ENCODE assay signal across 20 cellular contexts in the genomic region with DNA sequence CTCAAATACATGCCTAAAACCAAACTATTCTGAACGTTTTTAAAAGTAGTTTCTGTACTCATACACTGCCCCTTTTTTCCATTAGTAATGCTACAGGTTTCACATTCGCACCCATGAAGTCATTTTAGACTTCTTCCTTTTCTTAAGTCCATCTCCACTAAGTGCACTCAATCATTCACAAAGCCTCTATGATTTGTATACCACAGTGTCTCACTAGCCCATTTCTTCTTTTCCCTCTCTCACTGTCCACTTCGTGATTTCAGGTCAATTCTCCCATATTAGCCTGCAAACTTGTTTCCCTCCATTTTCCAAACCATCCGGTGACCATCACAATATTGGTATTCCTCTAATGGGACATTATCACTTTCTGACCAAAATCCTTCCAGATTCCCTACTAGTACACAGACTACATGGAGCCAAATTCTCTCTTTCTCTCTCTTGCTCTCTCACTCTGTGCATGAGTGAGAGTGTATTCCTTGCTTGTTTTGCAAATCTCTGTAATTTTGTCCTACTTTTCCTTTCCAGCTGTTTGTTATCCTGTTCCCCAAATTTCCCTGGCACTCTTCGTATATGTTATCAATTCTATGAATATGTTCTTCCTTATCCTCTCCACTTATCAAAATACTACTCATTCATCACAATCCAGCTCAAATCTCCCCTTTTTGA.
DNase-seq lines count a peak whose midpoint lies in the region; ATAC-seq and TF ChIP-seq lines count a peak whose summit lies in the region.
"Had no signal": no experiment of that assay in that cellular context is flagged by ENCODE, and none has a peak within 500 bp of the region (broad histone marks: within the 10 kb centered on the region; RNA-seq: fewer than 3 reads in every experiment).

No MANE protein-coding gene starts in this region.

- no peak for TF ChIP-seq CTCF in GM12865 (IDR thresholded peaks at IDR 0.05; ENCODE audit: insufficient read depth, low read depth, low read length, missing control alignments)

- peak; percentile 29 for ATAC-seq in GM18868 (IDR thresholded peaks at IDR 0.05; ENCODE audit: unreplicated experiment)
- peak; percentile 34 for ATAC-seq in GM21576 (IDR thresholded peaks at IDR 0.05; ENCODE audit: unreplicated experiment)
- peak; percentile 35 for ATAC-seq in HG03378 (IDR thresholded peaks at IDR 0.05; ENCODE audit: unreplicated experiment)
- ATAC-seq: body of pancreas; naive thymus-derived CD4-positive, alpha-beta T cell had no signal

- peak overlapping the region; percentile 4; the same call in 1 of the 2 replicates for H3K4me3 ChIP-seq in GM12865 (ENCODE audit: low read depth, low read length)
- H3K4me3 ChIP-seq: body of pancreas, GM23248, lung, smooth muscle cell had no signal

- peak; percentile 51 for DNase-seq in GM12865 (ENCODE audit: low read depth)
- DNase-seq in NCI-H2029 (lab: John Stamatoyannopoulos, UW), result no peak
- no peak for DNase-seq in RKO (ENCODE audit: low spot score)
- no peak for DNase-seq in Ammon's horn (ENCODE audit: low spot score)
- DNase-seq in CD1c-positive myeloid dendritic cell (ENCODE audit: extremely low spot score), result no peak
- DNase-seq: activated B cell treated with CpG ODN at 0.5 μM for 24 hours; activated naive CD4-positive, alpha-beta T cell treated with Interleukin-2 at 50 U/mL for 16 hours; body of pancreas; dermis blood vessel endothelial cell; erythroblast; GM23248; naive thymus-derived CD4-positive, alpha-beta T cell; NCI-H1105; NCI-H2171 treated with DMSO at 0.1 percent for 48 hours; stimulated activated naive CD8-positive, alpha-beta T cell treated with anti-CD3 and anti-CD28 coated beads, Interleukin-15, Interleukin-2, amounts not matched to agents 100 U/mL and 50 U/mL, for 24 hours had no signal
